Comparison of ENCODE assay signal across 8 cellular contexts in the genomic region with DNA sequence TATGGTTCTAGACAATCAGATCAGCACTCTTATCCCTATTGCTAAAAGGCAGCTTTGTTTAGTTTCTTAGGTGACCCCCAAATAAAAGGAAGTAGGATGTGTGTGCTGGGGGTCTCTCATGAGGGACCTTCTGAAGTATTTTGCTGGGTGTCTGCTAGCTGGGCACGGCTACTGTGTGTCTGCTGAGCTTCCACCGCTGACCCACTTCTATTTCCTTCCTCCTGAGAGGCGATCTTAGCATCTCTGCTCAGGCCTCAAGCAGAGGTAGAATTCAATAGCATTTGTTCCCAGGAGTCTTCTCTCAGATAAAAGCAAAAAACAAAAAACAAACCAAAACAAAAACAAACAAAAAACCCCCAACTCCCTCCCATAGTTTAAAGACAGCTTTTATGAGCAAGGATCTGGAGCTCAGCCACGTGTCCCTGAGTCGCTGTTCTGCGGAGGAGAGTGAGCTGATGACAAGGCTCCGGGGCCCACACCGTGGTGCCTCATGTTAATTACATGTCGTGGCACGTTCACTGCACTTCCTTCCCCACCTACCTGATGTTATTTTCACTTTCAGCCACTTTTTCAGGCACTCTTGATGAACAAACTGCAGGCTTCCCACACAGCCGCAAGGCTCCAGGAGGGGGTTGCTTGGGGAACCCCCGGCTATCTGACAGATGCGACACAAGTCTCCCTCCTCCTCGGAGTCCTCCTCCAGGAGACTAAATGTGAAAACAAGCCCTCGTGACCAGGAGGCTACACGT.
DNase-seq lines count a peak whose midpoint lies in the region; ATAC-seq and TF ChIP-seq lines count a peak whose summit lies in the region.

No MANE protein-coding gene starts in this region.

- peaks cover 27% of the 10 kb centered on the region for H3K27me3 ChIP-seq in DOHH2 (ENCODE audit: control insufficient read depth, low read length)

- no peaks in the 10 kb centered on the region for H3K9me3 ChIP-seq in DOHH2 (ENCODE audit: control insufficient read depth, insufficient read depth, low read length)

- peak; percentile 96 for ATAC-seq in GM21619 (IDR thresholded peaks at IDR 0.05; ENCODE audit: unreplicated experiment)
- peak; percentile 99 for ATAC-seq in stimulated activated naive CD8-positive, alpha-beta T cell treated with anti-CD3 and anti-CD28 coated beads, Interleukin-15, amount 100 ng/mL, for 72 hours

- peaks cover 40% of the 10 kb centered on the region for H3K4me1 Mint-ChIP-seq in stimulated activated naive CD8-positive, alpha-beta T cell treated with anti-CD3 and anti-CD28 coated beads, Interleukin-15, amount 100 ng/mL, for 72 hours

- 0 out of 2 replicates have a peak overlapping the region, but pooled peaks have one; percentile 2 for H3K4me2 ChIP-seq in DOHH2 (ENCODE audit: low read length)

- peak overlapping the region; percentile 9 to 50 for H3K4me3 Mint-ChIP-seq in stimulated activated naive CD8-positive, alpha-beta T cell treated with anti-CD3 and anti-CD28 coated beads, Interleukin-15, amount 100 ng/mL, for 72 hours

- no peaks in the 10 kb centered on the region for H3K9me2 ChIP-seq in DOHH2 (replicated peaks; ENCODE audit: control insufficient read depth, low read length)

- no peaks in the 10 kb centered on the region for H3F3A ChIP-seq in DOHH2 (ENCODE audit: control insufficient read depth, insufficient read depth)

- 0 out of 2 replicates have a peak, but pooled peaks cover 7% of the 10 kb centered on the region for H3K4me1 ChIP-seq in DOHH2 (ENCODE audit: control insufficient read depth, low read length)

- peaks cover 5 to 11% of the 10 kb centered on the region in 2 donors for H3K9me3 Mint-ChIP-seq in stimulated activated naive CD8-positive, alpha-beta T cell treated with anti-CD3 and anti-CD28 coated beads, Interleukin-15, amount 100 ng/mL, for 72 hours

- no peaks in the 10 kb centered on the region for H3K79me2 ChIP-seq in DOHH2 (ENCODE audit: control insufficient read depth, low read length)

- H4K20me1 ChIP-seq in DOHH2 (ENCODE audit: control insufficient read depth, insufficient read depth, low read depth, low read length), result no peaks in the 10 kb centered on the region

- TF ChIP-seq CTCF in DOHH2 (IDR thresholded peaks at IDR 0.05; ENCODE audit: low read depth, low read length, poor library complexity, severe bottlenecking), result no peak

- DNase-seq in M059J (ENCODE audit: low read depth), result peak; percentile 50
- DNase-seq in activated CD8-positive, alpha-beta memory T cell treated with anti-CD3 and anti-CD28 coated beads, Interleukin-2, amount 50 U/mL, for 4 hours, result peak; percentile 72
- peak; percentile 75 for DNase-seq in left kidney (ENCODE audit: low read depth, low spot score)
- DNase-seq in stimulated activated naive CD8-positive, alpha-beta T cell treated with anti-CD3 and anti-CD28 coated beads, Interleukin-15, amount 100 ng/mL, for 72 hours, result peak; percentile 75 to 86
- DNase-seq in NCI-H2029 (lab: John Stamatoyannopoulos, UW), result no peak
- DNase-seq in NCI-H1105 treated with DMSO at 0.1 percent for 48 hours (lab: John Stamatoyannopoulos, UW), result no peak

- peaks cover 74% of the 10 kb centered on the region for H3K27me3 Mint-ChIP-seq in stimulated activated naive CD8-positive, alpha-beta T cell treated with anti-CD3 and anti-CD28 coated beads, Interleukin-15, amount 100 ng/mL, for 72 hours

- no peak overlapping the region for H3K27ac ChIP-seq in DOHH2 (ENCODE audit: low read depth, low read length)

- H3K36me3 ChIP-seq in DOHH2 (ENCODE audit: control insufficient read depth, low read length), result no peaks in the 10 kb centered on the region

- no peak overlapping the region for H3K4me3 ChIP-seq in DOHH2 (ENCODE audit: low read length)

- H3K27ac Mint-ChIP-seq in stimulated activated naive CD8-positive, alpha-beta T cell treated with anti-CD3 and anti-CD28 coated beads, Interleukin-15, amount 100 ng/mL, for 72 hours, result no peak overlapping the region

Comparison
In these comparisons a context has a peak if more than half of its experiments do, and no peak if none do; other contexts are left out.
1. DNase-seq: peak in M059J (single experiment), activated CD8-positive, alpha-beta memory T cell treated with anti-CD3 and anti-CD28 coated beads, Interleukin-2, amount 50 U/mL, for 4 hours (single experiment), left kidney (single experiment) and stimulated activated naive CD8-positive, alpha-beta T cell treated with anti-CD3 and anti-CD28 coated beads, Interleukin-15, amount 100 ng/mL, for 72 hours (2 of 2); none in NCI-H2029 (single experiment) and NCI-H1105 treated with DMSO at 0.1 percent for 48 hours (single experiment).